ENCODE assay signal across 9 cellular contexts in the genomic region with DNA sequence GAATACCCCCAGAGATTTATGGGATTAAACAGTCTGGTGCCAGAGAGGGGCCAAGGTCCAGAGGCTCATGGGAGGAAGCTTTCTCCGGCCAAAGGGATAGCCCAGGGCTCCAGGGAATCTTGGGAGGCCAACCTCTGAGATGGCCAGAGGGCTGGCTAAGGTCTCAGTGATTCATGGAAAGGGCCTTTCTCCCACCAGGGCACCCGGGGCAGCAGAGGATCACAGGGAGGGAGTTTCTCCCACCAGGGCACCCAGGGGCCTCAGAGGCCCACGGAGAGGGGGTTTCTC. TPM values are rescaled to one million over a fixed set of nuclear protein-coding genes. Genes with fewer than 3 reads are reported as not detected.
DNase-seq lines count a peak whose midpoint lies in the region; ATAC-seq and TF ChIP-seq lines count a peak whose summit lies in the region.
"Had no signal": no experiment of that assay in that cellular context is flagged by ENCODE, and none has a peak within 500 bp of the region (broad histone marks: within the 10 kb centered on the region; RNA-seq: fewer than 3 reads in every experiment).

No MANE protein-coding gene starts in this region.

- no peak for ATAC-seq in activated naive CD8-positive, alpha-beta T cell treated with anti-CD3 and anti-CD28 coated beads, Interleukin-2, amount 10 ng/mL, durations not matched to agents 7 days and 5 days (ENCODE audit: low read depth)
- ATAC-seq in activated naive CD8-positive, alpha-beta T cell treated with anti-CD3 and anti-CD28 coated beads, Interleukin-2, amount 50 U/mL, for 24 hours = no peak
- peak; percentile 84 for ATAC-seq in aorta (ENCODE audit: low FRiP score)

- H3K4me3 Mint-ChIP-seq in activated naive CD8-positive, alpha-beta T cell treated with anti-CD3 and anti-CD28 coated beads, Interleukin-2, amount 10 ng/mL, durations not matched to agents 7 days and 5 days = no peak overlapping the region
- H3K4me3 Mint-ChIP-seq in activated naive CD8-positive, alpha-beta T cell treated with anti-CD3 and anti-CD28 coated beads, Interleukin-2, amount 50 U/mL, for 24 hours = no peak overlapping the region

- no peak overlapping the region for H3K4me2 ChIP-seq in neural cell (ENCODE audit: low read length)

- no peak for TF ChIP-seq EP300 in neural cell (conservative IDR thresholded peaks at IDR 0.05; ENCODE audit: poor library complexity, severe bottlenecking)

- no peaks in the 10 kb centered on the region for H3K27me3 ChIP-seq in neural cell (ENCODE audit: insufficient read depth, low read depth, low read length)
- no peaks in the 10 kb centered on the region for H3K27me3 ChIP-seq in aorta (ENCODE audit: control insufficient read depth in 1 of 2, insufficient read depth in 2 of 2, low read length in 1 of 2)

- H3F3A ChIP-seq in neural cell (ENCODE audit: insufficient read depth, low read length, poor library complexity, severe bottlenecking) = no peaks in the 10 kb centered on the region

- POLR2A ChIA-PET in activated naive CD8-positive, alpha-beta T cell treated with anti-CD3 and anti-CD28 coated beads, Interleukin-2, amount 10 ng/mL, durations not matched to agents 7 days and 5 days (lab: Charles Lee) = interaction anchor here (0.5 to 1.7 kb wide), 8 partner anchors 37 to 175 kb away, joined by 3 to 10 read pairs (median 4); partner anchors contain the start of gene HSD17B14

- H3K4me1 Mint-ChIP-seq in activated naive CD8-positive, alpha-beta T cell treated with anti-CD3 and anti-CD28 coated beads, Interleukin-2, amount 10 ng/mL, durations not matched to agents 7 days and 5 days = peaks cover 1% of the 10 kb centered on the region
- H3K4me1 Mint-ChIP-seq in activated naive CD8-positive, alpha-beta T cell treated with anti-CD3 and anti-CD28 coated beads, Interleukin-2, amount 50 U/mL, for 24 hours = peaks cover 4% of the 10 kb centered on the region

- no peak for TF ChIP-seq RAD21 in neural cell (conservative IDR thresholded peaks at IDR 0.05)

- H3K9me2 ChIP-seq in neural cell (ENCODE audit: insufficient read depth, low read length) = no peaks in the 10 kb centered on the region

- no peaks in the 10 kb centered on the region for H3K27me3 Mint-ChIP-seq in activated naive CD8-positive, alpha-beta T cell treated with anti-CD3 and anti-CD28 coated beads, Interleukin-2, amount 10 ng/mL, durations not matched to agents 7 days and 5 days
- no peaks in the 10 kb centered on the region for H3K27me3 Mint-ChIP-seq in activated naive CD8-positive, alpha-beta T cell treated with anti-CD3 and anti-CD28 coated beads, Interleukin-2, amount 50 U/mL, for 24 hours

- no peak for DNase-seq in activated naive CD8-positive, alpha-beta T cell treated with anti-CD3 and anti-CD28 coated beads, Interleukin-2, amount 10 ng/mL, durations not matched to agents 7 days and 5 days
- DNase-seq in activated naive CD8-positive, alpha-beta T cell treated with anti-CD3 and anti-CD28 coated beads, Interleukin-2, amount 50 U/mL, for 24 hours = no peak
- DNase-seq in epithelial cell of prostate (ENCODE audit: low read depth, low spot score) = no peak
- peak; percentile 68 to 83 for DNase-seq in aorta
- DNase-seq in NCI-H526 treated with DMSO at 0.1 percent for 48 hours (lab: John Stamatoyannopoulos, UW) = no peak
- no peak for DNase-seq in NAMALWA (ENCODE audit: low spot score)
- DNase-seq in activated CD4-positive, alpha-beta T cell treated with anti-CD3 and anti-CD28 coated beads for 1 hour = no peak

- H3K9me3 Mint-ChIP-seq in activated naive CD8-positive, alpha-beta T cell treated with anti-CD3 and anti-CD28 coated beads, Interleukin-2, amount 10 ng/mL, durations not matched to agents 7 days and 5 days = no peaks in the 10 kb centered on the region
- H3K9me3 Mint-ChIP-seq in activated naive CD8-positive, alpha-beta T cell treated with anti-CD3 and anti-CD28 coated beads, Interleukin-2, amount 50 U/mL, for 24 hours = no peaks in the 10 kb centered on the region

- H3K79me2 ChIP-seq in neural cell (replicated peaks; ENCODE audit: insufficient read depth, low read length) = no peaks in the 10 kb centered on the region

- no peaks in the 10 kb centered on the region for H4K20me1 ChIP-seq in neural cell (ENCODE audit: insufficient read depth)

- H3K27ac Mint-ChIP-seq in activated naive CD8-positive, alpha-beta T cell treated with anti-CD3 and anti-CD28 coated beads, Interleukin-2, amount 10 ng/mL, durations not matched to agents 7 days and 5 days = peak overlapping the region; percentile 82
- H3K27ac Mint-ChIP-seq in activated naive CD8-positive, alpha-beta T cell treated with anti-CD3 and anti-CD28 coated beads, Interleukin-2, amount 50 U/mL, for 24 hours = no peak overlapping the region

- H3K36me3 ChIP-seq in neural cell (ENCODE audit: insufficient read depth, low read length) = no peaks in the 10 kb centered on the region
- no peaks in the 10 kb centered on the region for H3K36me3 ChIP-seq in aorta (ENCODE audit: control insufficient read depth in 1 of 2, insufficient read depth in 2 of 2, low read length in 1 of 2)

- no peak for TF ChIP-seq CTCF in neural cell (IDR thresholded peaks at IDR 0.05; ENCODE audit: poor library complexity, severe bottlenecking)

- no peaks in the 10 kb centered on the region for H3K4me1 ChIP-seq in aorta (ENCODE audit: control insufficient read depth in 1 of 2, insufficient read depth in 2 of 2, low read length in 2 of 2)

- H3K9ac ChIP-seq in neural cell (ENCODE audit: low read length) = no peak overlapping the region

- H3K27ac ChIP-seq in epithelial cell of prostate = peak overlapping the region; percentile 72
- H3K27ac ChIP-seq in neural cell (ENCODE audit: low read length) = peak overlapping the region; percentile 86
- peak overlapping the region; percentile 52 to 83 for H3K27ac ChIP-seq in aorta (ENCODE audit: low read depth in 1 of 2, low read length in 2 of 2)

- 27 to 34% methylated on average over 3 of the region's 3 CpGs for WGBS in aorta, 2 donors

- H2AFZ ChIP-seq in neural cell (ENCODE audit: low read depth, low read length) = no peak overlapping the region

- H3K36me3 Mint-ChIP-seq in activated naive CD8-positive, alpha-beta T cell treated with anti-CD3 and anti-CD28 coated beads, Interleukin-2, amount 10 ng/mL, durations not matched to agents 7 days and 5 days = peaks cover 2% of the 10 kb centered on the region
- no peaks in the 10 kb centered on the region for H3K36me3 Mint-ChIP-seq in activated naive CD8-positive, alpha-beta T cell treated with anti-CD3 and anti-CD28 coated beads, Interleukin-2, amount 50 U/mL, for 24 hours (ENCODE audit: low read depth)

- intact Hi-C loops in aorta (cut with DNase I) = loop anchor here (1.0 kb wide), 1 partner anchor 40 kb away; no protein-coding TSS in a partner anchor

- H3K4me3 ChIP-seq in neural cell (ENCODE audit: low read length) (no peak overlapping the region), aorta (ENCODE audit: low read length in 2 of 2) (no peak overlapping the region)

- no peaks in the 10 kb centered on the region for H3K9me3 ChIP-seq in neural cell (ENCODE audit: low read length)
- no peaks in the 10 kb centered on the region for H3K9me3 ChIP-seq in aorta (ENCODE audit: control insufficient read depth, low read length)

TF ChIP-seq in neural cell, 6 proteins besides CTCF, POLR2A, EP300 and RAD21 (continues in another document):
- TF ChIP-seq MXI1 (conservative IDR thresholded peaks at IDR 0.05; ENCODE audit: poor library complexity, severe bottlenecking) (no peak), SMC3 (conservative IDR thresholded peaks at IDR 0.05; ENCODE audit: poor library complexity) (no peak), POLR2AphosphoS5 (IDR thresholded peaks at IDR 0.05) (no peak), EZH2 (IDR thresholded peaks at IDR 0.05; ENCODE audit: borderline replicate concordance, insufficient read depth, low read length, poor library complexity, severe bottlenecking) (no peak)

RNA-seq across cellular contexts. Expression of gene BCAT2, which starts 15.0 kb away (rescaled TPM):
- 10 to 100 TPM; 40.6 to 43.9 TPM for total RNA-seq in activated naive CD8-positive, alpha-beta T cell treated with anti-CD3 and anti-CD28 coated beads, Interleukin-2, amount 10 ng/mL, durations not matched to agents 7 days and 5 days
- 19.5 and 28.5 TPM in 2 replicates for polyA plus RNA-seq in neural cell
- polyA minus RNA-seq in neural cell = 15.5 and 15.6 TPM in 2 replicates
- 10 to 100 TPM; 22.4 to 29.5 TPM for total RNA-seq in aorta
- 10 to 100 TPM; 22.5 to 61.6 TPM for polyA plus RNA-seq in aorta

RNA-seq across cellular contexts. Expression of gene FGF21, which starts 40.5 kb away (rescaled TPM):
- not detected for total RNA-seq in activated naive CD8-positive, alpha-beta T cell treated with anti-CD3 and anti-CD28 coated beads, Interleukin-2, amount 10 ng/mL, durations not matched to agents 7 days and 5 days
- polyA plus RNA-seq in neural cell (not detected in 2 replicates), aorta (not detected)
- not detected in 2 replicates for polyA minus RNA-seq in neural cell
- total RNA-seq in aorta = not detected
- total RNA-seq: renal cortical epithelial cell had no signal

RNA-seq across cellular contexts. Expression of gene HSD17B14, which starts 40.5 kb away (rescaled TPM):
- 1 to 10 TPM; 2.6 to 3.3 TPM for total RNA-seq in activated naive CD8-positive, alpha-beta T cell treated with anti-CD3 and anti-CD28 coated beads, Interleukin-2, amount 10 ng/mL, durations not matched to agents 7 days and 5 days
- 0.40 and 0.44 TPM in 2 replicates for polyA plus RNA-seq in neural cell
- polyA minus RNA-seq in neural cell = not detected in 2 replicates
- total RNA-seq in aorta = 10 to 100 TPM; 13.7 to 16.1 TPM
- polyA plus RNA-seq in aorta = 10 to 100 TPM; 14.3 to 18.9 TPM

RNA-seq across cellular contexts. Expression of gene FUT1, which starts 43.4 kb away (rescaled TPM):
- total RNA-seq in activated naive CD8-positive, alpha-beta T cell treated with anti-CD3 and anti-CD28 coated beads, Interleukin-2, amount 10 ng/mL, durations not matched to agents 7 days and 5 days = under 1 TPM; 0.14 to 0.22 TPM
- polyA plus RNA-seq in neural cell = 0.15 and 0.26 TPM in 2 replicates
- polyA minus RNA-seq in neural cell = 0.49 and 0.58 TPM in 2 replicates
- 1 to 10 TPM; 2.3 to 4.4 TPM for total RNA-seq in aorta
- polyA plus RNA-seq in aorta = under 1 TPM in 1 of 2 donors, not detected in 1; 0.05 TPM

RNA-seq across cellular contexts. Expression of gene IZUMO1, which starts 49.1 kb away (rescaled TPM):
- not detected for total RNA-seq in activated naive CD8-positive, alpha-beta T cell treated with anti-CD3 and anti-CD28 coated beads, Interleukin-2, amount 10 ng/mL, durations not matched to agents 7 days and 5 days
- polyA plus RNA-seq in neural cell (not detected in 2 replicates), aorta (under 1 TPM in 1 of 2 donors, not detected in 1; 0.10 TPM)
- not detected in 2 replicates for polyA minus RNA-seq in neural cell
- 1 to 10 TPM in 1 of 2 donors, under 1 TPM in 1; 0.66 to 1.6 TPM for total RNA-seq in aorta
- total RNA-seq: renal cortical epithelial cell had no signal

Comparison
In these comparisons a context has a peak if more than half of its experiments do, and no peak if none do; other contexts are left out.
1. DNase-seq: peak in aorta (2 of 2); none in activated naive CD8-positive, alpha-beta T cell treated with anti-CD3 and anti-CD28 coated beads, Interleukin-2, amount 10 ng/mL, durations not matched to agents 7 days and 5 days (single experiment), activated naive CD8-positive, alpha-beta T cell treated with anti-CD3 and anti-CD28 coated beads, Interleukin-2, amount 50 U/mL, for 24 hours (single experiment), epithelial cell of prostate (single experiment), NCI-H526 treated with DMSO at 0.1 percent for 48 hours (single experiment), NAMALWA (single experiment) and activated CD4-positive, alpha-beta T cell treated with anti-CD3 and anti-CD28 coated beads for 1 hour (single experiment).
2. Peak in every context shown above with its lines, with median percentiles within 50 percentile points of each other: H3K27ac ChIP-seq.